In the genomic region with DNA sequence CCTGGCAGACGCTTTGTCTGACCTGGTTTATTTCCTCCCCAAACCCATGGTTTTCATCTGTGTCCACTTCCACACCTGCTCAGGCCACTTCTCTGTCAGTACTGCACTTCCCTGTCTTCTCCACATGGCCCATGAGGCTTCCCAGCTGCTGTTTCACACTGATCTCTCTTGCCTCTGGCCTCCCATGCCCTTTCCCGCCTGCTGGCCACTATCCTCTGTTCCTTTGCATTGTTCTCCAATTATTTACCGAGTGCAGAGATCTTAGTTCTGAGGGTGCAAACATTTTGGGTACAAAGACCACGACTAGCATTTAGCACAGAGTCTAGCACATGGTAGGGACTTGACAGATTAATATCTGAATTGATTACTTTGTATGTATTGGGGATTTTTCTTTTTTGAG, we compare ENCODE assay signal across 31 cellular contexts.
"Had no signal": no experiment of that assay in that cellular context is flagged by ENCODE, and none has a peak within 500 bp of the region (broad histone marks: within the 10 kb centered on the region; RNA-seq: fewer than 3 reads in every experiment).

No MANE protein-coding gene starts in this region.

- H3K27me3 ChIP-seq: brain microvascular endothelial cell had no signal

- DNase-seq: activated CD4-positive, alpha-beta memory T cell treated with anti-CD3 and anti-CD28 coated beads, Interleukin-2, amount 10 ng/mL, durations not matched to agents 7 days and 5 days; activated CD4-positive, alpha-beta T cell treated with anti-CD3 and anti-CD28 coated beads for 1 hour; activated CD4-positive, alpha-beta T cell treated with anti-CD3 and anti-CD28 coated beads for 4 hours; activated CD4-positive, alpha-beta T cell treated with anti-CD3 and anti-CD28 coated beads, Interleukin-2, amount 10 ng/mL, durations not matched to agents 7 days and 5 days; activated CD4-positive, alpha-beta T cell treated with anti-CD3 and anti-CD28 coated beads, Interleukin-2, amount 50 U/mL, for 4 hours; activated CD8-positive, alpha-beta memory T cell treated with anti-CD3 and anti-CD28 coated beads, Interleukin-2, amount 50 U/mL, for 48 hours; activated effector memory CD4-positive, alpha-beta T cell treated with Interleukin-2 at 50 U/mL for 16 hours; activated gamma-delta T cell treated with Interleukin-2 at 50 U/mL for 16 hours; activated naive CD4-positive, alpha-beta T cell treated with anti-CD3 and anti-CD28 coated beads, Interleukin-2, amount 50 U/mL, for 16 hours; activated naive CD4-positive, alpha-beta T cell treated with Interleukin-2 at 50 U/mL for 16 hours; activated T-cell treated with anti-CD3 and anti-CD28 coated beads for 4 hours; activated T-cell treated with anti-CD3 and anti-CD28 coated beads, Interleukin-2, amount 50 U/mL, for 24 hours; amniotic stem cell; anterior cingulate cortex; brain microvascular endothelial cell; cortex of kidney; dermis blood vessel endothelial cell; effector CD4-positive, alpha-beta T cell; effector memory CD8-positive, alpha-beta T cell; foreskin fibroblast; head of caudate nucleus; T-helper 1 cell; T-helper 17 cell; T1000 had no signal

- FAIRE-seq: astrocyte, bronchial epithelial cell, colon, endometrium, endothelial cell of umbilical vein, frontal cortex had no signal

- ATAC-seq: effector memory CD8-positive, alpha-beta T cell; T-helper 17 cell had no signal

- H3K27ac ChIP-seq: brain microvascular endothelial cell, epithelial cell of prostate had no signal

- H3K36me3 ChIP-seq: brain microvascular endothelial cell had no signal
